Comparison of ENCODE assay signal across 1 cellular context in the genomic region with DNA sequence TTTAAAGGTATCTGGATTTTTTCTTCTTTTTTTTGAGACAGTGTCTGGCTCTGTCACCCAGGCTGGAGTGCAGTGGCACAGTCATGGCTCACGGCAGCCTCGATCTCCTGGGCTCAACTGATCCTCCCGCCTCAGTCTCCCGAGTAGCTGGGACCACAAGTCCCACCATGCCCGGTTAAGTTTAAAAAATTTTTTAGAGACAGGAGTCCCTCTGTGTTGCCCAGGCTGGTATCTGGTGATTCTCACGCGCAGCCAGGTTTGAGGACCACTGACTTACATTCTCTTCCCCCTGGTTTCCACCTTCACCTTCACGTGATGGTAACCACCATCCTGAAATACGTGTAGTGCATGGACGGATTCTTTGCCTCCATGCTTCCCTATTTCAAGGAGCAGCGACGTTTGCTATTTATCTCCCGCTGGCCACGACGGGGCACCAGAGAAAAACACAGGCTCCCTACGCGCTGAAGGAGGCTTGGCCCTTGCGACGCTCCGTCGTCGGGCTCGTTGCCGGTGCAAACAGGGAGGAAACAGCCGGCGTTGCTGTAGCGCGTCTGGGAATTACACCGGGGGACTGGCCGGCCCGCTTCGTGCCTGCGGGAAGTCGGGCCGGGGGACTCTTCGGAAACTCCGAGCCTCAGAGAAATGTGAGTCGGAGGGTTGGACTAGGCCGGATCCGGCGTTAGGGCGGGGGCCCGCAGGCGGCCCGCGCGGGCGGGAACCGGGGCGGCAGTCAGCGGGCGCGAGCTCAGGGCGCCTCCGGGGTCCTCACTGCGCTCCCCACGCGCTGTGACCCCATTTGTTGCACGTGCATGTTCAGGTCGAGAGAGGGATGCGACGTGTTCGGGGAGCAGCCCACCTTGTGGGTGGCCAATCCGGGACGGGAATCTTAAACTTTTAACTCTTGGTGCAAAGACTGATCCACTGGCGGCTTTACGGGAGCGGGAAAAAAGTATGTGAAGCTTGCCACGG.
TF ChIP-seq lines count a peak whose summit lies in the region.

A gene with protein sequence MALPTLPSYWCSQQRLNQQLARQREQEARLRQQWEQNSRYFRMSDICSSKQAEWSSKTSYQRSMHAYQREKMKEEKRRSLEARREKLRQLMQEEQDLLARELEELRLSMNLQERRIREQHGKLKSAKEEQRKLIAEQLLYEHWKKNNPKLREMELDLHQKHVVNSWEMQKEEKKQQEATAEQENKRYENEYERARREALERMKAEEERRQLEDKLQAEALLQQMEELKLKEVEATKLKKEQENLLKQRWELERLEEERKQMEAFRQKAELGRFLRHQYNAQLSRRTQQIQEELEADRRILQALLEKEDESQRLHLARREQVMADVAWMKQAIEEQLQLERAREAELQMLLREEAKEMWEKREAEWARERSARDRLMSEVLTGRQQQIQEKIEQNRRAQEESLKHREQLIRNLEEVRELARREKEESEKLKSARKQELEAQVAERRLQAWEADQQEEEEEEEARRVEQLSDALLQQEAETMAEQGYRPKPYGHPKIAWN (plus strand): TSS at position 492 of the 969 bp plus-strand sequence. CDS start 2,753 bp downstream, outside the sequence.

TF ChIP-seq in HepG2, 621 proteins besides CTCF, POLR2A, EP300 and RAD21 (continued from another document and continues in another):
- TF ChIP-seq, protein P1, sequence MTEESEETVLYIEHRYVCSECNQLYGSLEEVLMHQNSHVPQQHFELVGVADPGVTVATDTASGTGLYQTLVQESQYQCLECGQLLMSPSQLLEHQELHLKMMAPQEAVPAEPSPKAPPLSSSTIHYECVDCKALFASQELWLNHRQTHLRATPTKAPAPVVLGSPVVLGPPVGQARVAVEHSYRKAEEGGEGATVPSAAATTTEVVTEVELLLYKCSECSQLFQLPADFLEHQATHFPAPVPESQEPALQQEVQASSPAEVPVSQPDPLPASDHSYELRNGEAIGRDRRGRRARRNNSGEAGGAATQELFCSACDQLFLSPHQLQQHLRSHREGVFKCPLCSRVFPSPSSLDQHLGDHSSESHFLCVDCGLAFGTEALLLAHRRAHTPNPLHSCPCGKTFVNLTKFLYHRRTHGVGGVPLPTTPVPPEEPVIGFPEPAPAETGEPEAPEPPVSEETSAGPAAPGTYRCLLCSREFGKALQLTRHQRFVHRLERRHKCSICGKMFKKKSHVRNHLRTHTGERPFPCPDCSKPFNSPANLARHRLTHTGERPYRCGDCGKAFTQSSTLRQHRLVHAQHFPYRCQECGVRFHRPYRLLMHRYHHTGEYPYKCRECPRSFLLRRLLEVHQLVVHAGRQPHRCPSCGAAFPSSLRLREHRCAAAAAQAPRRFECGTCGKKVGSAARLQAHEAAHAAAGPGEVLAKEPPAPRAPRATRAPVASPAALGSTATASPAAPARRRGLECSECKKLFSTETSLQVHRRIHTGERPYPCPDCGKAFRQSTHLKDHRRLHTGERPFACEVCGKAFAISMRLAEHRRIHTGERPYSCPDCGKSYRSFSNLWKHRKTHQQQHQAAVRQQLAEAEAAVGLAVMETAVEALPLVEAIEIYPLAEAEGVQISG (CRISPR knock-in tag; IDR thresholded peaks at IDR 0.05), result peak; percentile 97
- TF ChIP-seq CCAR2 (optimal IDR thresholded peaks at IDR 0.05; ENCODE audit: low read depth, low read length) (no peak), ZNF782 (CRISPR knock-in tag; IDR thresholded peaks at IDR 0.05; ENCODE audit: borderline replicate concordance) (peak; percentile 63; the same call in 1 of the 2 replicates), ZNF136 (CRISPR knock-in tag; IDR thresholded peaks at IDR 0.05; ENCODE audit: low read depth) (no peak), ZNF354B (CRISPR knock-in tag; IDR thresholded peaks at IDR 0.05) (no peak), ZNF44 (CRISPR knock-in tag; IDR thresholded peaks at IDR 0.05) (no peak), ZNF12 (CRISPR knock-in tag; IDR thresholded peaks at IDR 0.05) (no peak), FOSL2 (CRISPR knock-in tag; IDR thresholded peaks at IDR 0.05) (peak; percentile 12; the same call in 1 of the 2 replicates), ZNF253 (CRISPR knock-in tag; IDR thresholded peaks at IDR 0.05; ENCODE audit: borderline replicate concordance) (no peak), GZF1 (CRISPR knock-in tag; IDR thresholded peaks at IDR 0.05) (0 out of 2 replicates have a peak, but pooled peaks have one; percentile 27), SMC3 (IDR thresholded peaks at IDR 0.05; ENCODE audit: low read length) (0 out of 2 replicates have a peak, but pooled peaks have one; percentile 7), IRF2 (CRISPR knock-in tag; IDR thresholded peaks at IDR 0.05) (peak; percentile 90), PHF20 (CRISPR knock-in tag; IDR thresholded peaks at IDR 0.05) (peak; percentile 77), U2AF1 (optimal IDR thresholded peaks at IDR 0.05; ENCODE audit: low read depth, low read length) (peak; percentile 57), MXD4 (CRISPR knock-in tag; IDR thresholded peaks at IDR 0.05) (peak; percentile 62; the same call in 1 of the 2 replicates), ZNF446 (CRISPR knock-in tag; IDR thresholded peaks at IDR 0.05) (0 out of 2 replicates have a peak, but pooled peaks have one; percentile 45), FOXJ3 (CRISPR knock-in tag; IDR thresholded peaks at IDR 0.05; ENCODE audit: borderline replicate concordance) (no peak), THAP11 (CRISPR knock-in tag; IDR thresholded peaks at IDR 0.05) (peak; percentile 88), HNRNPLL (IDR thresholded peaks at IDR 0.05; ENCODE audit: low read depth, low read length, poor library complexity, severe bottlenecking) (peak; percentile 69), ZNF563 (CRISPR knock-in tag; IDR thresholded peaks at IDR 0.05) (peak; percentile 68; the same call in 1 of the 2 replicates), AHR (CRISPR knock-in tag; IDR thresholded peaks at IDR 0.05) (0 out of 2 replicates have a peak, but pooled peaks have one; percentile 76), ZNF282 (IDR thresholded peaks at IDR 0.05; ENCODE audit: partially characterized antibody) (no peak), ZNF746 (CRISPR knock-in tag; IDR thresholded peaks at IDR 0.05) (no peak; the same call in 1 of the 2 replicates)
- TF ChIP-seq, protein P2, sequence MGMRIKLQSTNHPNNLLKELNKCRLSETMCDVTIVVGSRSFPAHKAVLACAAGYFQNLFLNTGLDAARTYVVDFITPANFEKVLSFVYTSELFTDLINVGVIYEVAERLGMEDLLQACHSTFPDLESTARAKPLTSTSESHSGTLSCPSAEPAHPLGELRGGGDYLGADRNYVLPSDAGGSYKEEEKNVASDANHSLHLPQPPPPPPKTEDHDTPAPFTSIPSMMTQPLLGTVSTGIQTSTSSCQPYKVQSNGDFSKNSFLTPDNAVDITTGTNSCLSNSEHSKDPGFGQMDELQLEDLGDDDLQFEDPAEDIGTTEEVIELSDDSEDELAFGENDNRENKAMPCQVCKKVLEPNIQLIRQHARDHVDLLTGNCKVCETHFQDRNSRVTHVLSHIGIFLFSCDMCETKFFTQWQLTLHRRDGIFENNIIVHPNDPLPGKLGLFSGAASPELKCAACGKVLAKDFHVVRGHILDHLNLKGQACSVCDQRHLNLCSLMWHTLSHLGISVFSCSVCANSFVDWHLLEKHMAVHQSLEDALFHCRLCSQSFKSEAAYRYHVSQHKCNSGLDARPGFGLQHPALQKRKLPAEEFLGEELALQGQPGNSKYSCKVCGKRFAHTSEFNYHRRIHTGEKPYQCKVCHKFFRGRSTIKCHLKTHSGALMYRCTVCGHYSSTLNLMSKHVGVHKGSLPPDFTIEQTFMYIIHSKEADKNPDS (CRISPR knock-in tag; IDR thresholded peaks at IDR 0.05), result no peak
- TF ChIP-seq, protein P3, sequence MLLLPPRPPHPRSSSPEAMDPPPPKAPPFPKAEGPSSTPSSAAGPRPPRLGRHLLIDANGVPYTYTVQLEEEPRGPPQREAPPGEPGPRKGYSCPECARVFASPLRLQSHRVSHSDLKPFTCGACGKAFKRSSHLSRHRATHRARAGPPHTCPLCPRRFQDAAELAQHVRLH (CRISPR knock-in tag; IDR thresholded peaks at IDR 0.05; ENCODE audit: borderline replicate concordance, low read depth), result peak; percentile 91; the same call in 1 of the 2 replicates
- TF ChIP-seq, protein P4, sequence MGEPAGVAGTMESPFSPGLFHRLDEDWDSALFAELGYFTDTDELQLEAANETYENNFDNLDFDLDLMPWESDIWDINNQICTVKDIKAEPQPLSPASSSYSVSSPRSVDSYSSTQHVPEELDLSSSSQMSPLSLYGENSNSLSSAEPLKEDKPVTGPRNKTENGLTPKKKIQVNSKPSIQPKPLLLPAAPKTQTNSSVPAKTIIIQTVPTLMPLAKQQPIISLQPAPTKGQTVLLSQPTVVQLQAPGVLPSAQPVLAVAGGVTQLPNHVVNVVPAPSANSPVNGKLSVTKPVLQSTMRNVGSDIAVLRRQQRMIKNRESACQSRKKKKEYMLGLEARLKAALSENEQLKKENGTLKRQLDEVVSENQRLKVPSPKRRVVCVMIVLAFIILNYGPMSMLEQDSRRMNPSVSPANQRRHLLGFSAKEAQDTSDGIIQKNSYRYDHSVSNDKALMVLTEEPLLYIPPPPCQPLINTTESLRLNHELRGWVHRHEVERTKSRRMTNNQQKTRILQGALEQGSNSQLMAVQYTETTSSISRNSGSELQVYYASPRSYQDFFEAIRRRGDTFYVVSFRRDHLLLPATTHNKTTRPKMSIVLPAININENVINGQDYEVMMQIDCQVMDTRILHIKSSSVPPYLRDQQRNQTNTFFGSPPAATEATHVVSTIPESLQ (CRISPR knock-in tag; conservative IDR thresholded peaks at IDR 0.05), result no peak
- TF ChIP-seq, protein P5, sequence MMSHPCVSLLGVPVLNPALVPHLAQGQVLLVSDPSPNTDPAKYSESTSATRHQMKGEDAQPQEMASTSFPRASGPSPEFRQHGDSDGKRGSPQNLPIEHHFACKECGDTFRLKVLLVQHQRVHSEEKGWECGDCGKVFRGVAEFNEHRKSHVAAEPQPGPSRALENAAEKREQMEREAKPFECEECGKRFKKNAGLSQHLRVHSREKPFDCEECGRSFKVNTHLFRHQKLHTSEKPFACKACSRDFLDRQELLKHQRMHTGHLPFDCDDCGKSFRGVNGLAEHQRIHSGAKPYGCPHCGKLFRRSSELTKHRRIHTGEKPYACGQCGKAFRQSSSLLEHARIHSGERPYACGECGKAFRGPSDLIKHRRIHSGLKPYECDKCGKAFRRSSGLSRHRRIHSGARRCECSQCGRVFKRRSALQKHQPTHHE (CRISPR knock-in tag; IDR thresholded peaks at IDR 0.05; ENCODE audit: borderline replicate concordance), result no peak; the same call in 1 of the 2 replicates
- TF ChIP-seq, protein P6, sequence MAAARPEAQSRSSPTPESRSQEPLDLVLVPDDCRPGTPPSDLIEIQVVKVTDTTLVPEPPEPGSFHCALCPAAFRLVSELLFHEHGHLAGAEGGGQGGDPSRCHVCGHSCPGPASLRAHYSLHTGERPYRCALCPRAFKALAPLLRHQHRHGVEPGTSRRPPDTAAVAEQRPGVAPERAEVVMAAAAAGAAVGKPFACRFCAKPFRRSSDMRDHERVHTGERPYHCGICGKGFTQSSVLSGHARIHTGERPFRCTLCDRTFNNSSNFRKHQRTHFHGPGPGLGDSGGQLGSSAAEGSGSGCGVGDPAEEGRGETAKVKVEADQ (CRISPR knock-in tag; IDR thresholded peaks at IDR 0.05; ENCODE audit: borderline replicate concordance), result 0 out of 2 replicates have a peak, but pooled peaks have one; percentile 27
- TF ChIP-seq, protein P7, sequence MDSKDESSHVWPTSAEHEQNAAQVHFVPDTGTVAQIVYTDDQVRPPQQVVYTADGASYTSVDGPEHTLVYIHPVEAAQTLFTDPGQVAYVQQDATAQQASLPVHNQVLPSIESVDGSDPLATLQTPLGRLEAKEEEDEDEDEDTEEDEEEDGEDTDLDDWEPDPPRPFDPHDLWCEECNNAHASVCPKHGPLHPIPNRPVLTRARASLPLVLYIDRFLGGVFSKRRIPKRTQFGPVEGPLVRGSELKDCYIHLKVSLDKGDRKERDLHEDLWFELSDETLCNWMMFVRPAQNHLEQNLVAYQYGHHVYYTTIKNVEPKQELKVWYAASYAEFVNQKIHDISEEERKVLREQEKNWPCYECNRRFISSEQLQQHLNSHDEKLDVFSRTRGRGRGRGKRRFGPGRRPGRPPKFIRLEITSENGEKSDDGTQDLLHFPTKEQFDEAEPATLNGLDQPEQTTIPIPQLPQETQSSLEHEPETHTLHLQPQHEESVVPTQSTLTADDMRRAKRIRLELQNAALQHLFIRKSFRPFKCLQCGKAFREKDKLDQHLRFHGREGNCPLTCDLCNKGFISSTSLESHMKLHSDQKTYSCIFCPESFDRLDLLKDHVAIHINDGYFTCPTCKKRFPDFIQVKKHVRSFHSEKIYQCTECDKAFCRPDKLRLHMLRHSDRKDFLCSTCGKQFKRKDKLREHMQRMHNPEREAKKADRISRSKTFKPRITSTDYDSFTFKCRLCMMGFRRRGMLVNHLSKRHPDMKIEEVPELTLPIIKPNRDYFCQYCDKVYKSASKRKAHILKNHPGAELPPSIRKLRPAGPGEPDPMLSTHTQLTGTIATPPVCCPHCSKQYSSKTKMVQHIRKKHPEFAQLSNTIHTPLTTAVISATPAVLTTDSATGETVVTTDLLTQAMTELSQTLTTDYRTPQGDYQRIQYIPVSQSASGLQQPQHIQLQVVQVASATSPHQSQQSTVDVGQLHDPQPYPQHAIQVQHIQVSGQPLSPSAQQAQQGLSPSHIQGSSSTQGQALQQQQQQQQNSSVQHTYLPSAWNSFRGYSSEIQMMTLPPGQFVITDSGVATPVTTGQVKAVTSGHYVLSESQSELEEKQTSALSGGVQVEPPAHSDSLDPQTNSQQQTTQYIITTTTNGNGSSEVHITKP (CRISPR knock-in tag; IDR thresholded peaks at IDR 0.05; ENCODE audit: low read depth), result peak; percentile 68; the same call in 1 of the 2 replicates
- TF ChIP-seq, protein P8, sequence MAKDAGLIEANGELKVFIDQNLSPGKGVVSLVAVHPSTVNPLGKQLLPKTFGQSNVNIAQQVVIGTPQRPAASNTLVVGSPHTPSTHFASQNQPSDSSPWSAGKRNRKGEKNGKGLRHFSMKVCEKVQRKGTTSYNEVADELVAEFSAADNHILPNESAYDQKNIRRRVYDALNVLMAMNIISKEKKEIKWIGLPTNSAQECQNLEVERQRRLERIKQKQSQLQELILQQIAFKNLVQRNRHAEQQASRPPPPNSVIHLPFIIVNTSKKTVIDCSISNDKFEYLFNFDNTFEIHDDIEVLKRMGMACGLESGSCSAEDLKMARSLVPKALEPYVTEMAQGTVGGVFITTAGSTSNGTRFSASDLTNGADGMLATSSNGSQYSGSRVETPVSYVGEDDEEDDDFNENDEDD (CRISPR knock-in tag; IDR thresholded peaks at IDR 0.05; ENCODE audit: borderline replicate concordance), result peak; percentile 55; the same call in 1 of the 2 replicates
- TF ChIP-seq, protein P9, sequence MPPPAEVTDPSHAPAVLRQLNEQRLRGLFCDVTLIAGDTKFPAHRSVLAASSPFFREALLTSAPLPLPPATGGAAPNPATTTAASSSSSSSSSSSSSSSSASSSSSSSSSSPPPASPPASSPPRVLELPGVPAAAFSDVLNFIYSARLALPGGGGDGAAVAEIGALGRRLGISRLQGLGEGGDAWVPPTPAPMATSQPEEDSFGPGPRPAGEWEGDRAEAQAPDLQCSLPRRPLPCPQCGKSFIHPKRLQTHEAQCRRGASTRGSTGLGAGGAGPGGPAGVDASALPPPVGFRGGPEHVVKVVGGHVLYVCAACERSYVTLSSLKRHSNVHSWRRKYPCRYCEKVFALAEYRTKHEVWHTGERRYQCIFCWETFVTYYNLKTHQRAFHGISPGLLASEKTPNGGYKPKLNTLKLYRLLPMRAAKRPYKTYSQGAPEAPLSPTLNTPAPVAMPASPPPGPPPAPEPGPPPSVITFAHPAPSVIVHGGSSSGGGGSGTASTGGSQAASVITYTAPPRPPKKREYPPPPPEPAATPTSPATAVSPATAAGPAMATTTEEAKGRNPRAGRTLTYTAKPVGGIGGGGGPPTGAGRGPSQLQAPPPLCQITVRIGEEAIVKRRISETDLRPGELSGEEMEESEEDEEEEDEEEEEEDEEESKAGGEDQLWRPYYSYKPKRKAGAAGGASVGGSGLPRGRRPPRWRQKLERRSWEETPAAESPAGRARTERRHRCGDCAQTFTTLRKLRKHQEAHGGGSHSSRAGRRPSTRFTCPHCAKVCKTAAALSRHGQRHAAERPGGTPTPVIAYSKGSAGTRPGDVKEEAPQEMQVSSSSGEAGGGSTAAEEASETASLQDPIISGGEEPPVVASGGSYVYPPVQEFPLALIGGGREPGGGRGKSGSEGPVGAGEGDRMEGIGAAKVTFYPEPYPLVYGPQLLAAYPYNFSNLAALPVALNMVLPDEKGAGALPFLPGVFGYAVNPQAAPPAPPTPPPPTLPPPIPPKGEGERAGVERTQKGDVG (CRISPR knock-in tag; IDR thresholded peaks at IDR 0.05; ENCODE audit: borderline replicate concordance), result no peak
